23 cellular contexts compared by ENCODE assay signal in the genomic region with DNA sequence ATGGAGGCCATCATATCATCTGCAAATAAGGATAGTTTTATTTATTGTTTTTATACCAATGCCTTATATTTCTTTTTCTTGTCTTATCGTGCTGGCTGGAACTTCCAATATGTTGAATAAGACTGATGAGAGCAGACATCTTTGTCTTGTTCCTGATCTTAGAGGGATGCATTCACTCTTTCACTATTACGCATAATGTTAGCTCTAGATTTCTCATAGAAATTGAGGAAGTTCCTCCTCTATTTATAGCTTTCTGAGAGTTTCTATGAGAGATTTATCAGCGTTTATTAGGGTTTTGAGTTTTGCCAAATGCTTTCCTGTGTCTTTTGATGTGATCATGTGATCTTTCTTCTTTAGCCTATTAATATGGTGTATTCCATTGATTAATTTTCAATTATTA. TPM values are rescaled to one million over a fixed set of nuclear protein-coding genes. Genes with fewer than 3 reads are reported as not detected.
DNase-seq lines count a peak whose midpoint lies in the region; ATAC-seq, FAIRE-seq and TF ChIP-seq lines count a peak whose summit lies in the region.
"Had no signal": no experiment of that assay in that cellular context is flagged by ENCODE, and none has a peak within 500 bp of the region (broad histone marks: within the 10 kb centered on the region; RNA-seq: fewer than 3 reads in every experiment).

No MANE protein-coding gene starts in this region.

- H3K4me1 ChIP-seq in K562 (replicated peaks in 1 of 2; ENCODE audit: control insufficient read depth in 2 of 2, insufficient read depth in 2 of 2, low read length in 2 of 2), result no peaks in the 10 kb centered on the region

- H3K9me3 Mint-ChIP-seq in glutamatergic neuron (ENCODE audit: unreplicated experiment), result no peaks in the 10 kb centered on the region

- no peaks in the 10 kb centered on the region for H3K9me1 ChIP-seq in K562 (ENCODE audit: control insufficient read depth, insufficient read depth, low read length)

- H3K36me3 ChIP-seq in K562 (ENCODE audit: control insufficient read depth, insufficient read depth, low read length), result no peaks in the 10 kb centered on the region

- H3K4me2 ChIP-seq in K562 (ENCODE audit: insufficient read depth, low read length), result no peak overlapping the region
- H3K4me2 ChIP-seq: KMS-11 had no signal

- H3K27ac ChIP-seq in K562 (ENCODE audit: extremely low read depth, low read depth, low read length), result no peak overlapping the region
- H3K27ac ChIP-seq: KMS-11, RWPE1 had no signal

- no peak overlapping the region for H3K9ac ChIP-seq in K562 (ENCODE audit: insufficient read depth in 1 of 2, low read depth in 2 of 2, low read length in 2 of 2)
- H3K9ac ChIP-seq: KMS-11 had no signal

- no peak overlapping the region for H3K4me3 ChIP-seq in K562

- BruUV-seq in K562 (replicated peaks; lab: Mats Ljungman, UMichigan), result no TSS peak

- H3K4me1 Mint-ChIP-seq in glutamatergic neuron (ENCODE audit: low read depth, unreplicated experiment), result no peaks in the 10 kb centered on the region

- H3K36me3 Mint-ChIP-seq in glutamatergic neuron (ENCODE audit: unreplicated experiment), result no peaks in the 10 kb centered on the region

- in situ Hi-C loops in K562 (cut with MboI), result no loop called here

- peak; percentile 9 for DNase-seq in NAMALWA (ENCODE audit: low spot score)
- DNase-seq in K562 (ENCODE audit: extremely low read depth in 1 of 4, low spot score in 3 of 4), result no peak
- no peak for DNase-seq in HuH-7.5 (ENCODE audit: low spot score)
- DNase-seq in glutamatergic neuron, result no peak
- DNase-seq in NCI-H1436 treated with DMSO at 0.1 percent for 48 hours (lab: John Stamatoyannopoulos, UW), result no peak
- DNase-seq in cortex of kidney (lab: John Stamatoyannopoulos, UW), result no peak
- DNase-seq: C1 segment of cervical spinal cord; H9; NCI-H1105; NCI-H1694; NCI-H748 treated with DMSO at 0.1 percent for 48 hours; NK-92 treated with Interleukin-12 subunit alpha and Interleukin-12 subunit beta, amount 100 ng/mL, for 24 hours; PC-3; SIG-M5; T1000 had no signal

- intact Hi-C loops in K562 (cut with micrococcal nuclease), result no loop called here

- no peak overlapping the region for H3K4me3 Mint-ChIP-seq in glutamatergic neuron (ENCODE audit: unreplicated experiment)
- H3K4me3 Mint-ChIP-seq: H9 had no signal

- WGBS in K562 (ENCODE audit: insufficient coverage, low coverage, missing lambda C conversion rate), result 19% methylated on average over 3 of the region's 3 CpGs

- POLR2A ChIA-PET in K562 (lab: Yijun Ruan, JAX), result no interaction called here

- H3K27me3 ChIP-seq in K562 (ENCODE audit: control insufficient read depth in 2 of 2, insufficient read depth in 2 of 2, low read length in 2 of 2), result no peaks in the 10 kb centered on the region

- no peaks in the 10 kb centered on the region for H4K20me1 ChIP-seq in K562 (replicated peaks; ENCODE audit: control insufficient read depth, insufficient read depth, low read length)

- H3K27me3 Mint-ChIP-seq in glutamatergic neuron (ENCODE audit: unreplicated experiment), result no peaks in the 10 kb centered on the region

- no peaks in the 10 kb centered on the region for H3K9me3 ChIP-seq in K562 (replicated peaks; ENCODE audit: control insufficient read depth, insufficient read depth, low read depth, low read length)

- TF ChIP-seq RAD21 in K562 (CRISPR knock-in tag; conservative IDR thresholded peaks at IDR 0.05 in 1 of 2, IDR thresholded peaks at IDR 0.05 in 1 of 2), result no peak

- CTCF ChIA-PET in K562 (lab: Yijun Ruan, JAX; ENCODE audit: low intra/inter-chr PET ratio), result no interaction called here

- no peak for FAIRE-seq in K562 (lab: Jason Lieb, UNC)
- FAIRE-seq: D721Med, HepG2 had no signal

- peak; percentile 55 for ATAC-seq in GM18505 (IDR thresholded peaks at IDR 0.05; ENCODE audit: unreplicated experiment)
- ATAC-seq in GM21360 (IDR thresholded peaks at IDR 0.05; ENCODE audit: unreplicated experiment), result peak; percentile 68
- ATAC-seq in K562, result no peak
- ATAC-seq: HepG2, PC-3, SK-N-SH treated with all-trans-retinoic acid at 6 μM for 48 hours had no signal

- no peak overlapping the region for H3K27ac Mint-ChIP-seq in glutamatergic neuron (ENCODE audit: unreplicated experiment)
- H3K27ac Mint-ChIP-seq: H9 had no signal

- TF ChIP-seq CTCF in K562 (IDR thresholded peaks at IDR 0.05 in 2 of 3, conservative IDR thresholded peaks at IDR 0.05 in 1 of 3; ENCODE audit: insufficient read depth in 2 of 3, low read depth in 1 of 3, low read length in 3 of 3) (no peak), glutamatergic neuron (IDR thresholded peaks at IDR 0.05; ENCODE audit: partially characterized antibody, unreplicated experiment) (no peak)

- no peak for TF ChIP-seq POLR2A in GM18505 (IDR thresholded peaks at IDR 0.05; ENCODE audit: borderline replicate concordance, extremely low read depth, insufficient read depth, insufficient read length)
- no peak for TF ChIP-seq POLR2A in K562 (conservative IDR thresholded peaks at IDR 0.05)

- no peak for TF ChIP-seq EP300 in K562 (IDR thresholded peaks at IDR 0.05; ENCODE audit: low read length)

- no peak overlapping the region for H2AFZ ChIP-seq in K562 (ENCODE audit: low read depth, low read length)

- H3K79me2 ChIP-seq in K562 (ENCODE audit: control insufficient read depth, insufficient read depth, low read length), result no peaks in the 10 kb centered on the region

TF ChIP-seq in K562, 482 proteins besides CTCF, POLR2A, EP300 and RAD21:
- no peak for TF ChIP-seq STAT5A (IDR thresholded peaks at IDR 0.05; ENCODE audit: borderline replicate concordance, low read length)
- TF ChIP-seq, protein P1, sequence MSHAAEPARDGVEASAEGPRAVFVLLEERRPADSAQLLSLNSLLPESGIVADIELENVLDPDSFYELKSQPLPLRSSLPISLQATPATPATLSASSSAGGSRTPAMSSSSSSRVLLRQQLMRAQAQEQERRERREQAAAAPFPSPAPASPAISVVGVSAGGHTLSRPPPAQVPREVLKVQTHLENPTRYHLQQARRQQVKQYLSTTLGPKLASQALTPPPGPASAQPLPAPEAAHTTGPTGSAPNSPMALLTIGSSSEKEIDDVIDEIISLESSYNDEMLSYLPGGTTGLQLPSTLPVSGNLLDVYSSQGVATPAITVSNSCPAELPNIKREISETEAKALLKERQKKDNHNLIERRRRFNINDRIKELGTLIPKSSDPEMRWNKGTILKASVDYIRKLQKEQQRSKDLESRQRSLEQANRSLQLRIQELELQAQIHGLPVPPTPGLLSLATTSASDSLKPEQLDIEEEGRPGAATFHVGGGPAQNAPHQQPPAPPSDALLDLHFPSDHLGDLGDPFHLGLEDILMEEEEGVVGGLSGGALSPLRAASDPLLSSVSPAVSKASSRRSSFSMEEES (CRISPR knock-in tag; IDR thresholded peaks at IDR 0.05), result peak; percentile 39; the same call in 1 of the 2 replicates
TF ChIP-seq in K562: peak in this region for 1.

RNA-seq across cellular contexts. Expression of gene COL28A1, which starts 49.3 kb away (rescaled TPM):
- 0.81 TPM in 1 of 2 replicates, not detected in the other for total RNA-seq in K562 (2011; cell fraction: chromatin; rRNA removed; ENCODE audit: low replicate concordance)
- total RNA-seq in K562 (2011; cell fraction: nucleolus; rRNA removed), result not detected in 2 replicates
- 0.29 TPM in 1 of 2 replicates, not detected in the other for total RNA-seq in K562 (2011; cell fraction: nucleoplasm; rRNA removed)
- total RNA-seq in K562 (2014; rRNA removed), result 0.04 and 0.05 TPM in 2 replicates
- 0.11 TPM in 1 of 2 replicates, not detected in the other for total RNA-seq in K562 (2014; rRNA removed; fragmentation: Illumina TruSeq; extraction: Trizol)
- total RNA-seq in K562 (2015; rRNA removed; fragmentation: Illumina TruSeq; extraction: Trizol), result not detected in 2 replicates
- total RNA-seq in K562 (2021), result 0.13 and 0.40 TPM in 2 replicates
- 0.03 and 0.04 TPM in 2 replicates for polyA plus RNA-seq in K562 (2011; rRNA removed)
- polyA plus RNA-seq in K562 (2011; cell fraction: cytosol; rRNA removed), result 0.04 TPM in 1 of 2 replicates, not detected in the other
- 0.11 and 0.46 TPM in 2 replicates for polyA plus RNA-seq in K562 (2011; cell fraction: nucleus; rRNA removed)
- polyA plus RNA-seq in K562 (2012), result 0.08 and 0.50 TPM in 2 replicates
- polyA plus RNA-seq in K562 (2014; fragmentation: Illumina TruSeq; extraction: Trizol), result 0.06 and 0.07 TPM in 2 replicates
- polyA plus RNA-seq in K562 (2014; fragmentation: Nextera tagmentation; extraction: Ambion mirVana), result under 1 TPM in 1 of 2 experiments, not detected in 1; 0.03 TPM
- polyA plus RNA-seq in K562 (2014; rRNA removed), result 0.12 TPM in 1 of 2 replicates, not detected in the other
- 0.09 TPM in 1 of 2 replicates, not detected in the other for polyA minus RNA-seq in K562 (2011; rRNA and poly(A)+ RNA removed)
- polyA minus RNA-seq in K562 (2011; cell fraction: cytosol; rRNA and poly(A)+ RNA removed), result not detected in 2 replicates
- 0.33 TPM in 1 of 2 replicates, not detected in the other for polyA minus RNA-seq in K562 (2011; cell fraction: nucleus; rRNA and poly(A)+ RNA removed)
- total RNA-seq in glutamatergic neuron (ENCODE audit: unreplicated experiment), result 0.39 TPM
- total RNA-seq: T-helper 1 cell treated with Interleukin-12 subunit alpha and Interleukin-12 subunit beta and Interleukin-4 antibody, amounts not matched to agents 30 ng/mL and 1 ng/mL, for 36 hours had no signal
